In the genomic region with DNA sequence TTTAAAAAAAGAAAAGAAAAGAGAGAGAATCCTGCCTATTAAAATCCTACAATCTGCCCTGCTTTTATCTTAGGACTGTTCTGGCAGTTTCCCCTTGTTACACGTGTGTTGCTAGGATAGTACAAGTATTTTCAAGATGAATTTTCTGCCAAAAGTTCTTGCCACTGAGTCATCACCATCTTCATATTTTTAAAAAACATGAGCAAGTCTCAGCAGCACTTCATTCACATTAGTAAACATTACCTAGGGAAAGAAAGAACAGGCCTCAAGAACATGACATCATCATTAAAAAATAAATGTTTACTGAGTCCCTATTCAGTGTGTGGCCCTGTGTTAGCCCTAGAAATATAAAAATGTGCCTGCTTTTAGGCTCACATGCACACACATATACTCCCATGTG, we compare ENCODE assay signal across 18 cellular contexts. TPM values are rescaled to one million over a fixed set of nuclear protein-coding genes. Genes with fewer than 3 reads are reported as not detected.
DNase-seq lines count a peak whose midpoint lies in the region; ATAC-seq and TF ChIP-seq lines count a peak whose summit lies in the region.
"Had no signal": no experiment of that assay in that cellular context is flagged by ENCODE, and none has a peak within 500 bp of the region (broad histone marks: within the 10 kb centered on the region; RNA-seq: fewer than 3 reads in every experiment).

No MANE protein-coding gene starts in this region.

- no peak for TF ChIP-seq CTCF in PC-3 (conservative IDR thresholded peaks at IDR 0.05; ENCODE audit: low read depth, low read length)
- no peak for TF ChIP-seq CTCF in MCF 10A (IDR thresholded peaks at IDR 0.05; ENCODE audit: unreplicated experiment)
- TF ChIP-seq CTCF in gastroesophageal sphincter (IDR thresholded peaks at IDR 0.05): no peak
- no peak for TF ChIP-seq CTCF in gastrocnemius medialis (IDR thresholded peaks at IDR 0.05 in 4 of 5, conservative IDR thresholded peaks at IDR 0.05 in 1 of 5)
- no peak for TF ChIP-seq CTCF in Caco-2 (IDR thresholded peaks at IDR 0.05; ENCODE audit: insufficient read depth in 1 of 2, low read depth in 1 of 2, low read length in 1 of 2, severe bottlenecking in 1 of 2, unreplicated experiment in 1 of 2)

- H3K36me3 ChIP-seq in PC-3 (ENCODE audit: low read depth, low read length) (no peaks in the 10 kb centered on the region), gastroesophageal sphincter (no peaks in the 10 kb centered on the region), gastrocnemius medialis (no peaks in the 10 kb centered on the region), Caco-2 (ENCODE audit: control insufficient read depth, insufficient read depth, low read length) (no peaks in the 10 kb centered on the region)
- H3K36me3 ChIP-seq: BE2C had no signal

- H3K4me1 Mint-ChIP-seq in MCF 10A (ENCODE audit: insufficient read depth, unreplicated experiment) (peaks cover 26% of the 10 kb centered on the region), Caco-2 (ENCODE audit: low read depth, unreplicated experiment) (peaks cover 44% of the 10 kb centered on the region)

- H2AFZ ChIP-seq in PC-3 (ENCODE audit: low read length): no peak overlapping the region

- in situ Hi-C loops in gastrocnemius medialis (cut with MboI; ENCODE audit: low sequenced_read_pairs in 4 of 4): no loop called here

- intact Hi-C loops in PC-3 (cut with micrococcal nuclease): no loop called here
- intact Hi-C loops in MCF 10A (cut with micrococcal nuclease): no loop called here
- intact Hi-C loops in gastrocnemius medialis (cut with DNase I; ENCODE audit: low total_unique reads): no loop called here
- intact Hi-C loops in Caco-2 (cut with micrococcal nuclease; ENCODE audit: unreplicated experiment): no loop called here

- ATAC-seq in PC-3: no peak
- ATAC-seq in gastroesophageal sphincter: peak; percentile 71
- peak; percentile 36 to 58 for ATAC-seq in gastrocnemius medialis
- no peak for ATAC-seq in HG02571 (IDR thresholded peaks at IDR 0.05; ENCODE audit: unreplicated experiment)

- 0% methylated on average over 1 of the region's 1 CpG; no CpG with 5 or more reads in 1 of the 2 donors for WGBS in gastroesophageal sphincter (ENCODE audit: low coverage in 1 of 2), 2 donors

- no peak overlapping the region for H3K4me3 ChIP-seq in PC-3 (ENCODE audit: low read length)
- no peak overlapping the region for H3K4me3 ChIP-seq in gastroesophageal sphincter
- no peak overlapping the region for H3K4me3 ChIP-seq in gastrocnemius medialis
- H3K4me3 ChIP-seq in Caco-2 (ENCODE audit: low read depth, low read length): no peak overlapping the region
- H3K4me3 ChIP-seq: coronary artery had no signal

- H3K27ac ChIP-seq in PC-3 (ENCODE audit: low read length) (no peak overlapping the region), gastroesophageal sphincter (no peak overlapping the region), gastrocnemius medialis (no peak overlapping the region)

- peaks cover 1% of the 10 kb centered on the region; the same call in 1 of the 2 replicates for H3K27me3 ChIP-seq in PC-3 (ENCODE audit: low read length)
- H3K27me3 ChIP-seq in gastroesophageal sphincter: no peaks in the 10 kb centered on the region
- no peaks in the 10 kb centered on the region for H3K27me3 ChIP-seq in gastrocnemius medialis
- H3K27me3 ChIP-seq in Caco-2 (replicated peaks; ENCODE audit: control insufficient read depth, insufficient read depth, low read length): no peaks in the 10 kb centered on the region
- H3K27me3 ChIP-seq: BE2C had no signal

- H3K9me3 Mint-ChIP-seq in MCF 10A (ENCODE audit: unreplicated experiment) (no peaks in the 10 kb centered on the region), Caco-2 (ENCODE audit: unreplicated experiment) (no peaks in the 10 kb centered on the region)
- H3K9me3 Mint-ChIP-seq: activated naive CD4-positive, alpha-beta T cell treated with anti-CD3 and anti-CD28 coated beads, Interleukin-2, amount 50 U/mL, for 72 hours; stimulated activated naive CD8-positive, alpha-beta T cell treated with anti-CD3 and anti-CD28 coated beads, Interleukin-15, Interleukin-2, amounts not matched to agents 100 ng/mL and 50 ng/mL, for 24 hours had no signal

- H3K36me3 Mint-ChIP-seq in MCF 10A (ENCODE audit: insufficient read depth, unreplicated experiment) (no peaks in the 10 kb centered on the region), Caco-2 (ENCODE audit: insufficient read depth, unreplicated experiment) (no peaks in the 10 kb centered on the region)
- H3K36me3 Mint-ChIP-seq: activated naive CD4-positive, alpha-beta T cell treated with anti-CD3 and anti-CD28 coated beads, Interleukin-2, amount 50 U/mL, for 72 hours had no signal

- H3K4me3 Mint-ChIP-seq in MCF 10A (ENCODE audit: unreplicated experiment): peak overlapping the region; percentile 31
- H3K4me3 Mint-ChIP-seq in Caco-2 (ENCODE audit: unreplicated experiment): no peak overlapping the region
- H3K4me3 Mint-ChIP-seq: stimulated activated naive CD8-positive, alpha-beta T cell treated with anti-CD3 and anti-CD28 coated beads, Interleukin-15, Interleukin-2, amounts not matched to agents 100 ng/mL and 50 ng/mL, for 24 hours had no signal

- H3K27me3 Mint-ChIP-seq in MCF 10A (ENCODE audit: insufficient read depth, unreplicated experiment) (peaks cover 62% of the 10 kb centered on the region), Caco-2 (ENCODE audit: insufficient read depth, unreplicated experiment) (no peaks in the 10 kb centered on the region)

- H3K4me1 ChIP-seq in PC-3 (ENCODE audit: insufficient read depth, low read length) (no peaks in the 10 kb centered on the region), gastroesophageal sphincter (peaks cover 0 to 13% (median 5%) of the 10 kb centered on the region in 3 donors), gastrocnemius medialis (no peaks in the 10 kb centered on the region), Caco-2 (peaks cover 38% of the 10 kb centered on the region)
- H3K4me1 ChIP-seq: BE2C had no signal

- CTCF ChIA-PET in PC-3 (lab: Charles Lee): no interaction called here
- CTCF ChIA-PET in MCF 10A (lab: Yijun Ruan, JAX): interaction anchor here (0.6 to 1.4 kb wide), 2 partner anchors 23 to 95 kb away, joined by 3 to 8 read pairs; no protein-coding TSS in a partner anchor
- CTCF ChIA-PET in Caco-2 (lab: Charles Lee): no interaction called here

- no peaks in the 10 kb centered on the region for H3K9me2 ChIP-seq in PC-3 (replicated peaks; ENCODE audit: low read length)

- BruUV-seq in PC-3 (replicated peaks; lab: Mats Ljungman, UMichigan) (no TSS peak), MCF 10A (replicated peaks; lab: Mats Ljungman, UMichigan) (no TSS peak), Caco-2 (replicated peaks; lab: Mats Ljungman, UMichigan) (no TSS peak)

- no peaks in the 10 kb centered on the region for H3F3A ChIP-seq in PC-3 (ENCODE audit: low read length, unreplicated experiment)

- DNase-seq in PC-3 (peak; percentile 25), MCF 10A (ENCODE audit: unreplicated experiment) (peak; percentile 69), gastrocnemius medialis (no peak), NCI-H2029 (lab: John Stamatoyannopoulos, UW) (no peak), COLO668 (lab: John Stamatoyannopoulos, UW; ENCODE audit: unreplicated experiment) (no peak), Caco-2 (no peak)
- DNase-seq: BE2C, DMS79, foreskin melanocyte, GOT3, NCI-H82, T-helper 2 cell had no signal

- H3K9me3 ChIP-seq in PC-3 (ENCODE audit: low read length): no peaks in the 10 kb centered on the region
- H3K9me3 ChIP-seq in gastroesophageal sphincter: no peaks in the 10 kb centered on the region
- H3K9me3 ChIP-seq in gastrocnemius medialis: no peaks in the 10 kb centered on the region
- no peaks in the 10 kb centered on the region for H3K9me3 ChIP-seq in Caco-2
- H3K9me3 ChIP-seq: BE2C had no signal

- no peaks in the 10 kb centered on the region for H4K20me1 ChIP-seq in PC-3 (ENCODE audit: low read length)

- H3K4me2 ChIP-seq in PC-3 (ENCODE audit: low read length): no peak overlapping the region

- TF ChIP-seq EP300 in gastroesophageal sphincter (IDR thresholded peaks at IDR 0.05): no peak

- H3K27ac Mint-ChIP-seq in MCF 10A (ENCODE audit: low read depth, unreplicated experiment): peak overlapping the region; percentile 89
- no peak overlapping the region for H3K27ac Mint-ChIP-seq in Caco-2 (ENCODE audit: unreplicated experiment)
- H3K27ac Mint-ChIP-seq: activated naive CD4-positive, alpha-beta T cell treated with anti-CD3 and anti-CD28 coated beads, Interleukin-2, amount 50 U/mL, for 72 hours; stimulated activated naive CD8-positive, alpha-beta T cell treated with anti-CD3 and anti-CD28 coated beads, Interleukin-15, Interleukin-2, amounts not matched to agents 100 ng/mL and 50 ng/mL, for 24 hours had no signal

- TF ChIP-seq POLR2A in gastroesophageal sphincter (IDR thresholded peaks at IDR 0.05) (no peak), gastrocnemius medialis (IDR thresholded peaks at IDR 0.05) (no peak)

- H3K9ac ChIP-seq in PC-3 (ENCODE audit: low read length): no peak overlapping the region

- POLR2A ChIA-PET in PC-3 (lab: Charles Lee; ENCODE audit: unreplicated experiment): no interaction called here
- POLR2A ChIA-PET in MCF 10A (lab: Yijun Ruan, JAX): no interaction called here
- POLR2A ChIA-PET in Caco-2 (lab: Charles Lee): no interaction called here

- H3K79me2 ChIP-seq in PC-3 (ENCODE audit: low read length): no peaks in the 10 kb centered on the region

RNA-seq across cellular contexts. Expression of a gene that starts 18.6 kb away (rescaled TPM):
- total RNA-seq in PC-3 (2014; rRNA removed) (not detected in 2 replicates), MCF 10A (2022) (0.32 and 0.37 TPM in 2 replicates), gastroesophageal sphincter (10 to 100 TPM in 3 of 4 donors, 1 to 10 TPM in 1; 5.8 to 19.7 (median 14.9) TPM), gastrocnemius medialis (1 to 10 TPM; 1.4 to 5.8 (median 2.7) TPM), Caco-2 (2022) (233 and 266 TPM in 2 replicates)
- total RNA-seq: osteoblast had no signal

Comparison
In these comparisons a context has a peak if more than half of its experiments do, and no peak if none do; other contexts are left out.
1. ATAC-seq: peak in gastroesophageal sphincter (single experiment) and gastrocnemius medialis (2 of 2); none in PC-3 (single experiment) and HG02571 (single experiment).
2. DNase-seq: peak in PC-3 (single experiment) and MCF 10A (single experiment); none in gastrocnemius medialis (0 of 2), NCI-H2029 (single experiment), COLO668 (single experiment) and Caco-2 (0 of 2).
3. RNA of a gene that starts 18.6 kb away (total RNA-seq): 233 to 266 TPM in Caco-2; 5.8 to 19.7 TPM in gastroesophageal sphincter, 1.4 to 5.8 TPM in gastrocnemius medialis, 0.32 to 0.37 TPM in MCF 10A and not detected in PC-3; every median in the first group is over 10 times any median in the second.